In the genomic region with DNA sequence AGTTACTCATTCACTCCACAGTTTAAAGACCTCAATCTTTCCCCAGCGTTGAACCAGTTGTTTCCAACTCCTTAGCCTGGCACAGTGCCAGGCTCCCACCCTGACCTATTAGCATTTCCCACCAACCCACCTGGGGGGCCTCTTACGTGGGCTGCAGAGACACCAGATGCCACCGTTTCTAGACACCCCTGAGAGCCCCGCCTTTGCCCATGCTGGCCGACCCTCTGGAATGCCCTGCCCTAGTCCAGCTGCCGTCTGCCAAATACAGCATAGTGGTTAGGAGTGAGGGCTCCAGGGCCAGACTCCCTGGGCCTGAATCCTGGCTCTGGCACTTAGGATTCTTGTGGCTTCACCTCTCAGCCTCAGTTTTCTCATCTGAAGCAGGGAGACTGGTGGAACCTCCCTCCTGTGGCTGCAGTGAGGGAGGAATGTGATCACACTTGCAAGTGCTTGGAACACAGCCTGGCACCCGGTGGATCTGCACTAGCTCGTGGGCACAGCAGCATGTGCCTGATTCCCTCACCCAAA, we compare ENCODE assay signal across 14 cellular contexts.
DNase-seq lines count a peak whose midpoint lies in the region; ATAC-seq and TF ChIP-seq lines count a peak whose summit lies in the region.
"Had no signal": no experiment of that assay in that cellular context is flagged by ENCODE, and none has a peak within 500 bp of the region (broad histone marks: within the 10 kb centered on the region; RNA-seq: fewer than 3 reads in every experiment).

No MANE protein-coding gene starts in this region.

- H3K27ac Mint-ChIP-seq in naive thymus-derived CD8-positive, alpha-beta T cell: peak overlapping the region in 2 of 10 donors; percentile 37 to 44
- H3K27ac Mint-ChIP-seq: naive B cell had no signal

- no peak overlapping the region for H3K9ac ChIP-seq in stomach smooth muscle (ENCODE audit: low read length in 2 of 2)

- H3K27me3 Mint-ChIP-seq in naive thymus-derived CD8-positive, alpha-beta T cell: no peaks in the 10 kb centered on the region
- H3K27me3 Mint-ChIP-seq: naive B cell had no signal

- ATAC-seq in heart left ventricle (peak in 3 of 4 donors; percentile 15 to 53 (median 15)), GM21717 (IDR thresholded peaks at IDR 0.05; ENCODE audit: unreplicated experiment) (no peak)
- ATAC-seq in naive thymus-derived CD8-positive, alpha-beta T cell: no peak
- ATAC-seq: activated naive CD4-positive, alpha-beta T cell treated with anti-CD3 and anti-CD28 coated beads, Interleukin-2, amount 50 U/mL, for 72 hours; left colon had no signal

- TF ChIP-seq EP300 in Ishikawa (IDR thresholded peaks at IDR 0.05; ENCODE audit: borderline replicate concordance): no peak

- intact Hi-C loops in ascending aorta (cut with DNase I): loop anchor here (10.0 kb wide), 1 partner anchor 290 kb away; no protein-coding TSS in a partner anchor
- intact Hi-C loops in heart left ventricle (cut with DNase I): no loop called here

- H3K27ac ChIP-seq in ascending aorta (peak overlapping the region; percentile 85 to 95), heart left ventricle (peak overlapping the region in 1 of 12 donors; percentile 65), stomach smooth muscle (ENCODE audit: low read length) (peak overlapping the region; percentile 64)
- H3K27ac ChIP-seq: VCaP had no signal

- H3K4me1 ChIP-seq in ascending aorta (peaks cover 8 to 35% of the 10 kb centered on the region in 2 donors), heart left ventricle (peaks cover 0 to 21% (median 11%) of the 10 kb centered on the region in 12 donors), stomach smooth muscle (ENCODE audit: control insufficient read depth, insufficient read depth, low read length) (peaks cover 42% of the 10 kb centered on the region)

- TF ChIP-seq POLR2A in heart left ventricle (IDR thresholded peaks at IDR 0.05): no peak

- H3K36me3 ChIP-seq in ascending aorta (peaks cover 6 to 9% of the 10 kb centered on the region in 2 donors), heart left ventricle (peaks cover 0 to 25% (median 3%) of the 10 kb centered on the region in 9 donors), stomach smooth muscle (ENCODE audit: control insufficient read depth in 2 of 2, insufficient read depth in 2 of 2, low read length in 2 of 2) (peaks cover 2 to 3% of the 10 kb centered on the region in 2 donors)

- TF ChIP-seq CTCF in ascending aorta (IDR thresholded peaks at IDR 0.05) (no peak), heart left ventricle (IDR thresholded peaks at IDR 0.05) (no peak), GM10248 (IDR thresholded peaks at IDR 0.05; ENCODE audit: control extremely low read depth, extremely low read depth, low read depth, missing control alignments) (no peak)

- H3K27me3 ChIP-seq in ascending aorta: no peaks in the 10 kb centered on the region
- H3K27me3 ChIP-seq in heart left ventricle: no peaks in the 10 kb centered on the region
- H3K27me3 ChIP-seq in stomach smooth muscle (ENCODE audit: control insufficient read depth in 1 of 2, insufficient read depth in 2 of 2, low read length in 2 of 2): no peaks in the 10 kb centered on the region

- no peak for TF ChIP-seq RAD21 in Ishikawa (IDR thresholded peaks at IDR 0.05; ENCODE audit: low read depth)

- DNase-seq in ascending aorta (ENCODE audit: low spot score in 2 of 2): no peak
- DNase-seq in heart left ventricle: peak in 1 of 5 donors; percentile 43
- DNase-seq in naive thymus-derived CD8-positive, alpha-beta T cell: no peak
- DNase-seq in GM10248 (ENCODE audit: extremely low spot score): no peak
- DNase-seq: cortex of kidney, left colon, naive B cell, NCI-H1417, NCI-H748 treated with DMSO at 0.1 percent for 48 hours had no signal

- H3K36me3 Mint-ChIP-seq in naive thymus-derived CD8-positive, alpha-beta T cell: peaks cover 8 to 70% (median 61%) of the 10 kb centered on the region in 3 donors

- POLR2A ChIA-PET in naive thymus-derived CD8-positive, alpha-beta T cell (lab: Charles Lee): no interaction called here
- POLR2A ChIA-PET in GM10248 (lab: Yijun Ruan, JAX): no interaction called here

- peaks cover 0 to 13% of the 10 kb centered on the region in 2 donors for H3K9me3 ChIP-seq in ascending aorta
- H3K9me3 ChIP-seq in heart left ventricle: peaks cover 0 to 19% (median 7%) of the 10 kb centered on the region in 12 donors
- peaks cover 3 to 7% of the 10 kb centered on the region in 2 donors for H3K9me3 ChIP-seq in stomach smooth muscle (ENCODE audit: control insufficient read depth in 2 of 2, low read length in 2 of 2)

- H3K4me1 Mint-ChIP-seq in naive thymus-derived CD8-positive, alpha-beta T cell: no peaks in the 10 kb centered on the region
- H3K4me1 Mint-ChIP-seq: naive B cell had no signal

- H3K4me3 Mint-ChIP-seq in naive thymus-derived CD8-positive, alpha-beta T cell: no peak overlapping the region
- H3K4me3 Mint-ChIP-seq: naive B cell had no signal

- H3K9me3 Mint-ChIP-seq in naive thymus-derived CD8-positive, alpha-beta T cell: peaks cover 0 to 14% (median 4%) of the 10 kb centered on the region in 9 donors

- CTCF ChIA-PET in GM10248 (lab: Yijun Ruan, JAX): interaction anchor here (1.0 to 3.0 kb wide), 2 partner anchors 19 to 30 kb away, joined by 3 to 8 read pairs; no protein-coding TSS in a partner anchor

- WGBS in heart left ventricle, 4 donors: 63 to 76% (median 72%) methylated on average over 7 to 8 of the region's 8 CpGs

- H3K4me3 ChIP-seq in ascending aorta (no peak overlapping the region), heart left ventricle (no peak overlapping the region), stomach smooth muscle (ENCODE audit: low read length in 2 of 2) (no peak overlapping the region)

TF ChIP-seq in Ishikawa, 13 proteins besides CTCF, POLR2A, EP300 and RAD21:
- TF ChIP-seq CEBPB (IDR thresholded peaks at IDR 0.05) (no peak), NFIC (IDR thresholded peaks at IDR 0.05) (peak; percentile 38; the same call in 1 of the 2 replicates)

Comparison
In these comparisons a context has a peak if more than half of its experiments do, and no peak if none do; other contexts are left out.
1. ATAC-seq: peak in heart left ventricle (3 of 4); none in naive thymus-derived CD8-positive, alpha-beta T cell (0 of 2) and GM21717 (single experiment).